ENCODE assay signal across 12 cellular contexts in the genomic region with DNA sequence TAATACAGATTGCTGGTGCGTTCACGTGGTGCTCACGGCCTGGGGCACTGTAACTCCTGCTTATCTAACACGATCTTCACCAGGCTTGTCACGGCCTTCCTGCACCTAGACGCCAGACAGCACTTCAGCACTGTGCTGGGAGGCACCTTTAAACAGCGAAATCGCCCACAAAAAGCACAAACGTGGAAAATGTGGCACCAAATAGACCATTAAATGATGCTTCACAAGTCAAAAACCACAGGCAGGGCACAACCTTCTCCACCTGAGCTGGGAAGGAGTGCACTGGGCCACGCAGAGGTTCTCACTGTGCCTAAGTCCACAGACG. TPM values are rescaled to one million over a fixed set of nuclear protein-coding genes. Genes with fewer than 3 reads are reported as not detected.
DNase-seq lines count a peak whose midpoint lies in the region; ATAC-seq and TF ChIP-seq lines count a peak whose summit lies in the region.
"Had no signal": no experiment of that assay in that cellular context is flagged by ENCODE, and none has a peak within 500 bp of the region (broad histone marks: within the 10 kb centered on the region; RNA-seq: fewer than 3 reads in every experiment).

No MANE protein-coding gene starts in this region.

- no peak overlapping the region for H2AFZ ChIP-seq in H9 (ENCODE audit: low read length)

- H3K27me3 ChIP-seq in CD8-positive, alpha-beta T cell (ENCODE audit: insufficient read depth, low read length) = no peaks in the 10 kb centered on the region
- H3K27me3 ChIP-seq in H9 (ENCODE audit: insufficient read depth, low read length) (no peaks in the 10 kb centered on the region), mesendoderm (ENCODE audit: insufficient read depth, low read length, poor library complexity) (no peaks in the 10 kb centered on the region)
- H3K27me3 ChIP-seq: BLaER1 treated with 17β-estradiol and CSF1 and Interleukin-3, amounts not matched to agents 10 nM and 100 nM; gastrocnemius medialis had no signal

- peak overlapping the region; percentile 90 for H3K27ac Mint-ChIP-seq in CD8-positive, alpha-beta T cell
- peak overlapping the region in 1 of 3 experiments; percentile 19; a peak in 1 of 7 replicates for H3K27ac Mint-ChIP-seq in H9

- TF ChIP-seq CTCF in CD8-positive, alpha-beta T cell (IDR thresholded peaks at IDR 0.05) = no peak
- TF ChIP-seq CTCF in H9 (conservative IDR thresholded peaks at IDR 0.05) = no peak

- no peak overlapping the region for H3K4me2 ChIP-seq in H9 (ENCODE audit: insufficient read depth, insufficient read length, low read length)
- no peak overlapping the region for H3K4me2 ChIP-seq in mesendoderm (ENCODE audit: low read length)
- H3K4me2 ChIP-seq: BLaER1 treated with 17β-estradiol and CSF1 and Interleukin-3, amounts not matched to agents 10 nM and 100 nM had no signal

- H3K4me3 ChIP-seq in CD8-positive, alpha-beta T cell (ENCODE audit: low read depth, low read length) = no peak overlapping the region
- no peak overlapping the region for H3K4me3 ChIP-seq in mesendoderm (ENCODE audit: low read length)
- H3K4me3 ChIP-seq: BLaER1 treated with 17β-estradiol and CSF1 and Interleukin-3, amounts not matched to agents 10 nM and 100 nM; gastrocnemius medialis had no signal

- H4K5ac ChIP-seq in H9 (ENCODE audit: insufficient read length, low read depth, low read length) = no peak overlapping the region
- no peak overlapping the region for H4K5ac ChIP-seq in mesendoderm (ENCODE audit: low read length)

- H3K79me1 ChIP-seq in H9 (ENCODE audit: insufficient read depth, low read depth, low read length, poor library complexity, severe bottlenecking) (no peaks in the 10 kb centered on the region), mesendoderm (ENCODE audit: low read length) (no peaks in the 10 kb centered on the region)

- H3K9ac ChIP-seq in H9 (ENCODE audit: extremely low read depth, insufficient read length, low read length) (no peak overlapping the region), mesendoderm (ENCODE audit: low read length) (no peak overlapping the region)
- H3K9ac ChIP-seq: BLaER1 treated with 17β-estradiol and CSF1 and Interleukin-3, amounts not matched to agents 10 nM and 100 nM had no signal

- no peak overlapping the region for H2BK15ac ChIP-seq in H9 (ENCODE audit: low read depth, low read length)
- H2BK15ac ChIP-seq in mesendoderm (replicated peaks; ENCODE audit: low read depth) = no peak overlapping the region

- no peak overlapping the region for H2BK20ac ChIP-seq in H9 (ENCODE audit: low read depth, low read length, poor library complexity, severe bottlenecking)

- H3K9me3 ChIP-seq in CD8-positive, alpha-beta T cell (ENCODE audit: low read length) = no peaks in the 10 kb centered on the region
- no peaks in the 10 kb centered on the region for H3K9me3 ChIP-seq in H9 (ENCODE audit: control insufficient read depth, low read depth, low read length)
- H3K9me3 ChIP-seq: gastrocnemius medialis had no signal

- H4K91ac ChIP-seq in H9 (ENCODE audit: insufficient read length, low read depth, low read length) = no peak overlapping the region

- no peak overlapping the region for H3K27ac ChIP-seq in CD8-positive, alpha-beta T cell (ENCODE audit: low read depth, low read length)
- no peak overlapping the region for H3K27ac ChIP-seq in H9 (ENCODE audit: insufficient read length, low read depth, low read length)
- no peak overlapping the region for H3K27ac ChIP-seq in mesendoderm (ENCODE audit: low read depth, low read length)
- H3K27ac ChIP-seq: BLaER1 treated with 17β-estradiol and CSF1 and Interleukin-3, amounts not matched to agents 10 nM and 100 nM; gastrocnemius medialis had no signal

- intact Hi-C loops in CD8-positive, alpha-beta T cell (cut with DNase I, micrococcal nuclease) = no loop called here

- H3K79me2 ChIP-seq in H9 (ENCODE audit: insufficient read depth, low read length) = no peaks in the 10 kb centered on the region
- no peaks in the 10 kb centered on the region for H3K79me2 ChIP-seq in mesendoderm (ENCODE audit: control insufficient read depth, insufficient read depth, low read length)

- H3K56ac ChIP-seq in H9 (ENCODE audit: insufficient read length, low read depth, low read length) (no peak overlapping the region), mesendoderm (ENCODE audit: low read length) (peak overlapping the region; percentile 49)

- H3K23ac ChIP-seq in H9 (ENCODE audit: insufficient read length, low read depth, low read length) (no peak overlapping the region), mesendoderm (ENCODE audit: low read length) (no peak overlapping the region)

- H2AK5ac ChIP-seq in H9 (ENCODE audit: insufficient read length, low read length) = no peak overlapping the region
- H2AK5ac ChIP-seq in mesendoderm (ENCODE audit: low read length) = no peak overlapping the region

- H3K9me3 Mint-ChIP-seq in CD8-positive, alpha-beta T cell = no peaks in the 10 kb centered on the region
- no peaks in the 10 kb centered on the region for H3K9me3 Mint-ChIP-seq in H9

- H3K4me1 ChIP-seq in CD8-positive, alpha-beta T cell (ENCODE audit: insufficient read depth, low read length) = peaks cover 6% of the 10 kb centered on the region
- H3K4me1 ChIP-seq in H9 (ENCODE audit: insufficient read depth, low read length) (no peaks in the 10 kb centered on the region), mesendoderm (ENCODE audit: control insufficient read depth, low read depth, low read length) (peaks cover 6% of the 10 kb centered on the region)
- H3K4me1 ChIP-seq: BLaER1 treated with 17β-estradiol and CSF1 and Interleukin-3, amounts not matched to agents 10 nM and 100 nM had no signal

- WGBS in H9 (ENCODE audit: extremely low coverage, insufficient read length, low lambda C conversion rate) = no CpG with 5 or more reads among the region's 11 CpGs
- no CpG with 5 or more reads among the region's 11 CpGs for WGBS in mesendoderm (ENCODE audit: extremely low coverage, insufficient coverage, low lambda C conversion rate)

- H3K18ac ChIP-seq in H9 (ENCODE audit: insufficient read length, low read depth, low read length) (peak overlapping the region; percentile 48), mesendoderm (ENCODE audit: low read length) (no peak overlapping the region)

- H3K36me3 Mint-ChIP-seq in CD8-positive, alpha-beta T cell = no peaks in the 10 kb centered on the region
- H3K36me3 Mint-ChIP-seq in H9 (ENCODE audit: insufficient read depth in 1 of 3, low read depth in 3 of 3) = no peaks in the 10 kb centered on the region

- H4K8ac ChIP-seq in H9 (replicated peaks; ENCODE audit: insufficient read length, low read depth, low read length) = no peak overlapping the region
- H4K8ac ChIP-seq in mesendoderm (ENCODE audit: low read depth, low read length) = no peak overlapping the region

- H2BK120ac ChIP-seq in H9 (ENCODE audit: low read depth, low read length, poor library complexity, severe bottlenecking) = no peak overlapping the region
- H2BK120ac ChIP-seq in mesendoderm (ENCODE audit: low read depth, low read length) = no peak overlapping the region

- H2BK5ac ChIP-seq in H9 (ENCODE audit: insufficient read length, low read length) (no peak overlapping the region), mesendoderm (ENCODE audit: low read length) (no peak overlapping the region)

- no peak overlapping the region for H3K14ac ChIP-seq in H9 (ENCODE audit: insufficient read depth, low read length)

- H3K23me2 ChIP-seq in H9 (ENCODE audit: insufficient read length, low read depth, low read length, poor library complexity, severe bottlenecking) = no peaks in the 10 kb centered on the region

- H3K4me1 Mint-ChIP-seq in CD8-positive, alpha-beta T cell (ENCODE audit: low read depth) = peaks cover 29% of the 10 kb centered on the region
- no peaks in the 10 kb centered on the region for H3K4me1 Mint-ChIP-seq in H9

- no peaks in the 10 kb centered on the region for H3K27me3 Mint-ChIP-seq in CD8-positive, alpha-beta T cell (ENCODE audit: low read depth)
- peaks cover 7% of the 10 kb centered on the region for H3K27me3 Mint-ChIP-seq in H9 (ENCODE audit: low read depth)

- peak in 5 of 7 experiments; percentile 24 to 74 (median 44) for DNase-seq in CD8-positive, alpha-beta T cell
- no peak for DNase-seq in H9
- peak; percentile 46 for DNase-seq in activated CD8-positive, alpha-beta memory T cell treated with anti-CD3 and anti-CD28 coated beads, Interleukin-2, amount 50 U/mL, for 48 hours
- peak; percentile 79 for DNase-seq in mesendoderm
- no peak for DNase-seq in NCI-H1436 (lab: John Stamatoyannopoulos, UW)
- DNase-seq: NCI-H1436 treated with DMSO at 0.1 percent for 48 hours; NCI-H345; stimulated activated CD4-positive, alpha-beta T cell treated with anti-CD3 and anti-CD28 coated beads, Interleukin-15, amount 100 ng/mL, for 24 hours had no signal

- CTCF ChIA-PET in CD8-positive, alpha-beta T cell (lab: Charles Lee) = no interaction called here

- no peaks in the 10 kb centered on the region for H4K20me1 ChIP-seq in H9 (ENCODE audit: control insufficient read depth, insufficient read depth, insufficient read length)

- peak overlapping the region; percentile 53 for H3K4me3 Mint-ChIP-seq in CD8-positive, alpha-beta T cell
- H3K4me3 Mint-ChIP-seq in H9 = no peak overlapping the region

- H2BK12ac ChIP-seq in H9 (ENCODE audit: insufficient read length, low read depth, low read length) = no peak overlapping the region

- ATAC-seq in CD8-positive, alpha-beta T cell = peak; percentile 93
- no peak for ATAC-seq in GM18907 (IDR thresholded peaks at IDR 0.05; ENCODE audit: unreplicated experiment)
- ATAC-seq in HG02852 (IDR thresholded peaks at IDR 0.05; ENCODE audit: unreplicated experiment) = no peak
- ATAC-seq: gastrocnemius medialis had no signal

- POLR2A ChIA-PET in CD8-positive, alpha-beta T cell (lab: Charles Lee) = no interaction called here

- H3K4ac ChIP-seq in H9 (ENCODE audit: low read depth, low read length) (no peak overlapping the region), mesendoderm (ENCODE audit: low read depth, low read length) (no peak overlapping the region)

- no peaks in the 10 kb centered on the region for H3K36me3 ChIP-seq in CD8-positive, alpha-beta T cell (ENCODE audit: insufficient read depth, low read length)
- no peaks in the 10 kb centered on the region for H3K36me3 ChIP-seq in mesendoderm (ENCODE audit: control insufficient read depth, insufficient read depth, low read length)
- H3K36me3 ChIP-seq: gastrocnemius medialis had no signal

- no peak overlapping the region for H3T11ph ChIP-seq in H9 (ENCODE audit: low read length)

RNA-seq across cellular contexts. Expression of a gene that starts 20.0 kb away (rescaled TPM):
- total RNA-seq in CD8-positive, alpha-beta T cell = 10 to 100 TPM; 23.5 to 23.8 TPM
- total RNA-seq in H9 (2021) = 11.8 and 12.6 TPM in 2 replicates
- polyA plus RNA-seq in mesendoderm (2013, experiment 1 of 2) = 2.7 TPM
- polyA plus RNA-seq in mesendoderm (2013, experiment 2 of 2) = 3.0 TPM

RNA-seq across cellular contexts. Expression of a gene that starts 22.2 kb away (rescaled TPM):
- total RNA-seq in CD8-positive, alpha-beta T cell = 10 to 100 TPM; 58.3 to 65.3 TPM
- total RNA-seq in H9 (2021) = 30.8 and 33.3 TPM in 2 replicates
- polyA plus RNA-seq in mesendoderm (2013, experiment 1 of 2) = 5.0 TPM
- 5.2 TPM for polyA plus RNA-seq in mesendoderm (2013, experiment 2 of 2)

RNA-seq across cellular contexts. Expression of a gene that starts 35.9 kb away (rescaled TPM):
- total RNA-seq in CD8-positive, alpha-beta T cell = 1 to 10 TPM; 5.9 to 8.2 TPM
- 1.4 and 1.6 TPM in 2 replicates for total RNA-seq in H9 (2021)
- 0.18 TPM for polyA plus RNA-seq in mesendoderm (2013, experiment 1 of 2)
- 0.25 TPM for polyA plus RNA-seq in mesendoderm (2013, experiment 2 of 2)

RNA-seq across cellular contexts. Expression of a gene that starts 45.5 kb away (rescaled TPM):
- 100 to 1,000 TPM; 548 to 551 TPM for total RNA-seq in CD8-positive, alpha-beta T cell
- total RNA-seq in H9 (2021) = 88.2 and 94.3 TPM in 2 replicates
- polyA plus RNA-seq in mesendoderm (2013, experiment 1 of 2) = 87.6 TPM
- 89.9 TPM for polyA plus RNA-seq in mesendoderm (2013, experiment 2 of 2)

Comparison
In these comparisons a context has a peak if more than half of its experiments do, and no peak if none do; other contexts are left out.
1. DNase-seq: peak in CD8-positive, alpha-beta T cell (5 of 7), activated CD8-positive, alpha-beta memory T cell treated with anti-CD3 and anti-CD28 coated beads, Interleukin-2, amount 50 U/mL, for 48 hours (single experiment) and mesendoderm (single experiment); none in H9 (single experiment) and NCI-H1436 (single experiment).